ENCODE assay signal across 9 cellular contexts in the genomic region with DNA sequence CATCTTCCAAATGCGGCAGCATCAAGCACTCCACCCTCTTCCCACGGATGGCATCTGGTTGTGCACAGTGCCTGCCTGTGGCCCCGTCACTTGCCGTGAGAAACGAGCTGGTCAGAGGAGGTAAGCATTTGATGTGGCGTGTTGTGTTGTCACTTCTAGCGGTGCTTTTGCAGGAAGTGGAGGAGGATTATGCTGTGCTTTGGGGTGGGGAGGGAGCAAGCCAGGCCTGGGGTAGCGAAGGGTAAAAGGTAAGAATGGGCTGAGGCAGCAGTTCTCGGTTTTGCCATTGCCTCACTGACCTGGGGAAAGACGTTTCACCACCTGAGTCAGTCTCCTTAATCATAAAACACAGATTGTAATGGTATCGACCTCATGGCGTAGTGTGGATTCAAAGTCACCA. TPM values are rescaled to one million over a fixed set of nuclear protein-coding genes. Genes with fewer than 3 reads are reported as not detected.
DNase-seq lines count a peak whose midpoint lies in the region; ATAC-seq, FAIRE-seq and TF ChIP-seq lines count a peak whose summit lies in the region.
"Had no signal": no experiment of that assay in that cellular context is flagged by ENCODE, and none has a peak within 500 bp of the region (broad histone marks: within the 10 kb centered on the region; RNA-seq: fewer than 3 reads in every experiment).

No MANE protein-coding gene starts in this region.

- H3K36me3 Mint-ChIP-seq in T-helper 17 cell (ENCODE audit: low read depth) (peaks cover 5% of the 10 kb centered on the region), nephron (ENCODE audit: low read depth) (peaks cover 48% of the 10 kb centered on the region)

- H3K4me1 Mint-ChIP-seq in T-helper 17 cell: peaks cover 49% of the 10 kb centered on the region
- H3K4me1 Mint-ChIP-seq in nephron: peaks cover 13% of the 10 kb centered on the region

- no peak for TF ChIP-seq CTCF in nephron (IDR thresholded peaks at IDR 0.05; ENCODE audit: unreplicated experiment in 3 of 3)
- TF ChIP-seq CTCF in D721Med (IDR thresholded peaks at IDR 0.05; ENCODE audit: insufficient read depth, missing control alignments): no peak

- no peaks in the 10 kb centered on the region for H3K27me3 Mint-ChIP-seq in T-helper 17 cell
- no peaks in the 10 kb centered on the region for H3K27me3 Mint-ChIP-seq in nephron (ENCODE audit: low read depth)

- H3K9me3 ChIP-seq in T-helper 17 cell (ENCODE audit: control insufficient read depth, low read length, poor library complexity, severe bottlenecking): no peaks in the 10 kb centered on the region

- ATAC-seq in T-helper 17 cell (peak; percentile 76), HG02852 (IDR thresholded peaks at IDR 0.05; ENCODE audit: unreplicated experiment) (no peak)

- DNase-seq in T-helper 17 cell: peak; percentile 35 to 65 (median 61)
- DNase-seq in activated T-helper 1 cell treated with Interleukin-2 at 50 U/mL for 16 hours (ENCODE audit: low read depth): peak; percentile 61
- DNase-seq in stimulated activated naive CD4-positive, alpha-beta T cell treated with Interleukin-2 at 50 U/mL for 16 hours (lab: John Stamatoyannopoulos, UW): peak; percentile 81
- DNase-seq in D721Med (ENCODE audit: insufficient read length, low spot score): no peak
- no peak for DNase-seq in A172 (ENCODE audit: low spot score)
- DNase-seq in occipital lobe (lab: John Stamatoyannopoulos, UW): no peak

- H3K27ac Mint-ChIP-seq in T-helper 17 cell (peak overlapping the region; percentile 97), nephron (peak overlapping the region in 1 of 3 experiments; percentile 17)

- no peak for FAIRE-seq in D721Med (lab: Jason Lieb, UNC)
- FAIRE-seq: GM18507 had no signal

- no peaks in the 10 kb centered on the region for H3K9me3 Mint-ChIP-seq in nephron

- H3K4me3 Mint-ChIP-seq in T-helper 17 cell (peak overlapping the region; percentile 96), nephron (peak overlapping the region; percentile 61 to 81 (median 72))

RNA-seq across cellular contexts. Expression of gene POMT1, which starts 2.3 kb away (rescaled TPM):
- total RNA-seq in T-helper 17 cell (10 to 100 TPM; 50.0 to 54.0 TPM), occipital lobe (34.5 TPM)
- 22.0 and 26.4 TPM in 2 replicates for total RNA-seq in A172 (2014; rRNA removed; shearing (Covaris generic))

RNA-seq across cellular contexts. Expression of gene UCK1, which starts 30.7 kb away (rescaled TPM):
- total RNA-seq in T-helper 17 cell: 10 to 100 TPM; 16.6 to 21.4 TPM
- 11.2 and 15.9 TPM in 2 replicates for total RNA-seq in A172 (2014; rRNA removed; shearing (Covaris generic))
- total RNA-seq in occipital lobe: 13.3 TPM

RNA-seq across cellular contexts. Expression of gene PRRT1B, which starts 44.9 kb away (rescaled TPM):
- total RNA-seq in T-helper 17 cell (not detected), occipital lobe (not detected)
- total RNA-seq in A172 (2014; rRNA removed; shearing (Covaris generic)): not detected in 2 replicates

Comparison
In these comparisons a context has a peak if more than half of its experiments do, and no peak if none do; other contexts are left out.
1. DNase-seq: peak in T-helper 17 cell (3 of 3), activated T-helper 1 cell treated with Interleukin-2 at 50 U/mL for 16 hours (single experiment) and stimulated activated naive CD4-positive, alpha-beta T cell treated with Interleukin-2 at 50 U/mL for 16 hours (single experiment); none in D721Med (single experiment), A172 (single experiment) and occipital lobe (single experiment).